ENCODE assay signal across 1 cellular context in genomic region chr16:425082-425718, GRCh38.
TF ChIP-seq lines count a peak whose summit lies in the region.

Gene RAB11FIP3 (plus strand): TSS chr16:425649. CDS start chr16:426007, 358 bp downstream.

TF ChIP-seq in GM12878, 131 proteins besides CTCF, POLR2A, EP300 and RAD21 (continued from another document):
- TF ChIP-seq KLF5 (IDR thresholded peaks at IDR 0.05; ENCODE audit: partially characterized antibody) (no peak), RAD51 (IDR thresholded peaks at IDR 0.05) (no peak), NR2C1 (IDR thresholded peaks at IDR 0.05) (no peak), NBN (IDR thresholded peaks at IDR 0.05) (0 out of 2 replicates have a peak, but pooled peaks have one; percentile 54), NFIC (IDR thresholded peaks at IDR 0.05; ENCODE audit: low read depth, low read length) (no peak)
